In genomic region chr1:95259245-95259644, GRCh38 we compare ENCODE assay signal across 8 cellular contexts.
"Had no signal": no experiment of that assay in that cellular context is flagged by ENCODE, and none has a peak within 500 bp of the region (broad histone marks: within the 10 kb centered on the region; RNA-seq: fewer than 3 reads in every experiment).

No MANE protein-coding gene starts in this region.

- FAIRE-seq: HepG2, HTR-8/SVneo, K562 had no signal

- H3K27ac ChIP-seq: HL-60 had no signal

- H3K27me3 Mint-ChIP-seq: IgD-negative memory B cell had no signal

- H3K27ac Mint-ChIP-seq: IgD-negative memory B cell had no signal

- H3K36me3 Mint-ChIP-seq: IgD-negative memory B cell had no signal

- H3K4me3 Mint-ChIP-seq: IgD-negative memory B cell had no signal

- H3K4me3 ChIP-seq: K562 had no signal

- ATAC-seq: HepG2, K562 had no signal

- H3K4me1 Mint-ChIP-seq: IgD-negative memory B cell had no signal

- H3K9me3 Mint-ChIP-seq: IgD-negative memory B cell had no signal

- DNase-seq: IMR-90, KBM-7, KG1 had no signal
